ENCODE assay signal across 16 cellular contexts in genomic region chr4:77142642-77143020, GRCh38. TPM values are rescaled to one million over a fixed set of nuclear protein-coding genes. Genes with fewer than 3 reads are reported as not detected.
DNase-seq lines count a peak whose midpoint lies in the region; TF ChIP-seq lines count a peak whose summit lies in the region.
"Had no signal": no experiment of that assay in that cellular context is flagged by ENCODE, and none has a peak within 500 bp of the region (broad histone marks: within the 10 kb centered on the region; RNA-seq: fewer than 3 reads in every experiment).

No MANE protein-coding gene starts in this region.

- peaks cover 0 to 10% of the 10 kb centered on the region in 2 donors for H3K27me3 Mint-ChIP-seq in CD8-positive, alpha-beta memory T cell

- no TSS peak for BruUV-seq in OCI-LY7 (replicated peaks; lab: Mats Ljungman, UMichigan)

- no CpG with 5 or more reads among the region's 4 CpGs for WGBS in mesendoderm (ENCODE audit: extremely low coverage, insufficient coverage, low lambda C conversion rate)
- WGBS in prostate gland, result 40% methylated on average over 4 of the region's 4 CpGs

- H4K20me1 ChIP-seq in OCI-LY7 (ENCODE audit: insufficient read depth, low read length), result no peaks in the 10 kb centered on the region

- no peak overlapping the region for H2BK5ac ChIP-seq in mesendoderm (ENCODE audit: low read length)

- no peaks in the 10 kb centered on the region for H3K36me3 ChIP-seq in CD8-positive, alpha-beta memory T cell (ENCODE audit: insufficient read depth, low read length)
- H3K36me3 ChIP-seq in OCI-LY7 (ENCODE audit: insufficient read depth, low read length), result no peaks in the 10 kb centered on the region
- H3K36me3 ChIP-seq in mesendoderm (ENCODE audit: control insufficient read depth, insufficient read depth, low read length), result no peaks in the 10 kb centered on the region
- no peaks in the 10 kb centered on the region for H3K36me3 ChIP-seq in prostate gland
- H3K36me3 ChIP-seq: HAP-1 had no signal

- no peak overlapping the region for H3K27ac ChIP-seq in CD8-positive, alpha-beta memory T cell (ENCODE audit: low read depth, low read length)
- no peak overlapping the region for H3K27ac ChIP-seq in OCI-LY7 (ENCODE audit: low read depth, low read length, poor library complexity, severe bottlenecking)
- H3K27ac ChIP-seq in mesendoderm (ENCODE audit: low read depth, low read length), result no peak overlapping the region
- peak overlapping the region; percentile 41 to 79 for H3K27ac ChIP-seq in prostate gland

- no peak overlapping the region for H4K5ac ChIP-seq in mesendoderm (ENCODE audit: low read length)

- intact Hi-C loops in OCI-LY7 (cut with micrococcal nuclease; ENCODE audit: unreplicated experiment) (no loop called here), prostate gland (cut with DNase I) (no loop called here)

- H3K23ac ChIP-seq in mesendoderm (ENCODE audit: low read length), result no peak overlapping the region

- no peak overlapping the region for H2BK15ac ChIP-seq in mesendoderm (replicated peaks; ENCODE audit: low read depth)

- H3K9me3 ChIP-seq in CD8-positive, alpha-beta memory T cell (ENCODE audit: low read length), result no peaks in the 10 kb centered on the region
- H3K9me3 ChIP-seq in OCI-LY7 (ENCODE audit: low read length) (no peaks in the 10 kb centered on the region), prostate gland (no peaks in the 10 kb centered on the region)
- H3K9me3 ChIP-seq: HAP-1 had no signal

- no peak overlapping the region for H2BK120ac ChIP-seq in mesendoderm (ENCODE audit: low read depth, low read length)

- TF ChIP-seq POLR2A in prostate gland (IDR thresholded peaks at IDR 0.05), result no peak

- no peak for TF ChIP-seq CTCF in OCI-LY7 (conservative IDR thresholded peaks at IDR 0.05; ENCODE audit: low read length)
- TF ChIP-seq CTCF in prostate gland (IDR thresholded peaks at IDR 0.05), result no peak

- no peak overlapping the region for H3K4me3 ChIP-seq in CD8-positive, alpha-beta memory T cell (ENCODE audit: low read length)
- H3K4me3 ChIP-seq in OCI-LY7 (ENCODE audit: low read depth, low read length, poor library complexity, severe bottlenecking) (no peak overlapping the region), mesendoderm (ENCODE audit: low read length) (no peak overlapping the region), prostate gland (no peak overlapping the region)
- H3K4me3 ChIP-seq: HAP-1 had no signal

- H3K56ac ChIP-seq in mesendoderm (ENCODE audit: low read length), result no peak overlapping the region

- no peaks in the 10 kb centered on the region for H3K9me2 ChIP-seq in OCI-LY7 (ENCODE audit: insufficient read depth, low read length)

- H3K18ac ChIP-seq in mesendoderm (ENCODE audit: low read length), result peak overlapping the region; percentile 18

- peaks cover 15 to 28% (median 27%) of the 10 kb centered on the region in 3 donors for H3K4me1 Mint-ChIP-seq in CD8-positive, alpha-beta memory T cell

- peaks cover 3% of the 10 kb centered on the region for H3K4me1 ChIP-seq in CD8-positive, alpha-beta memory T cell (ENCODE audit: insufficient read depth, low read length)
- H3K4me1 ChIP-seq in OCI-LY7 (ENCODE audit: insufficient read depth, low read length, poor library complexity, severe bottlenecking), result peaks cover 44% of the 10 kb centered on the region
- no peaks in the 10 kb centered on the region for H3K4me1 ChIP-seq in mesendoderm (ENCODE audit: control insufficient read depth, low read depth, low read length)
- H3K4me1 ChIP-seq in prostate gland (replicated peaks), result peaks cover 25% of the 10 kb centered on the region

- no peak for DNase-seq in CD8-positive, alpha-beta memory T cell
- DNase-seq in OCI-LY7 (ENCODE audit: low spot score) (no peak), mesendoderm (no peak), prostate gland (ENCODE audit: low spot score) (no peak), amygdala (lab: John Stamatoyannopoulos, UW) (no peak), activated gamma-delta T cell treated with Interleukin-2 at 50 U/mL for 16 hours (no peak), SW480 (ENCODE audit: low spot score) (no peak), NCI-H2029 (lab: John Stamatoyannopoulos, UW) (no peak)
- DNase-seq: DMS153, EL, Kasumi-1, NCI-H1417, NCI-H1930, NCI-H2171 treated with DMSO at 0.1 percent for 48 hours, NCI-H510A treated with DMSO at 0.1 percent for 48 hours had no signal

- H3K79me2 ChIP-seq in OCI-LY7 (ENCODE audit: insufficient read depth, low read depth, low read length) (no peaks in the 10 kb centered on the region), mesendoderm (ENCODE audit: control insufficient read depth, insufficient read depth, low read length) (no peaks in the 10 kb centered on the region)

- no peak overlapping the region for H3K4ac ChIP-seq in mesendoderm (ENCODE audit: low read depth, low read length)

- no peaks in the 10 kb centered on the region for H3K27me3 ChIP-seq in CD8-positive, alpha-beta memory T cell (ENCODE audit: insufficient read depth, low read length, poor library complexity, severe bottlenecking)
- H3K27me3 ChIP-seq in mesendoderm (ENCODE audit: insufficient read depth, low read length, poor library complexity) (no peaks in the 10 kb centered on the region), prostate gland (replicated peaks; ENCODE audit: insufficient read depth) (no peaks in the 10 kb centered on the region)

- no peaks in the 10 kb centered on the region for H3K36me3 Mint-ChIP-seq in CD8-positive, alpha-beta memory T cell

- H2AK5ac ChIP-seq in mesendoderm (ENCODE audit: low read length), result no peak overlapping the region

- peak overlapping the region in 2 of 7 donors; percentile 57 to 65 for H3K4me3 Mint-ChIP-seq in CD8-positive, alpha-beta memory T cell

- no peaks in the 10 kb centered on the region for H3K79me1 ChIP-seq in mesendoderm (ENCODE audit: low read length)

- POLR2A ChIA-PET in CD8-positive, alpha-beta memory T cell (lab: Charles Lee), result no interaction called here
- POLR2A ChIA-PET in OCI-LY7 (lab: Charles Lee), result interaction anchor here (0.8 to 17.5 kb wide), 5 partner anchors 8 to 46 kb away, joined by 3 to 213 read pairs (median 16); partner anchors contain the start of gene CCNG2

- peak overlapping the region; percentile 89 for H2AFZ ChIP-seq in OCI-LY7 (ENCODE audit: low read length)

- H3K27ac Mint-ChIP-seq in CD8-positive, alpha-beta memory T cell, result peak overlapping the region in 5 of 8 donors; percentile 19 to 91 (median 80)

- no peak overlapping the region for H3K9ac ChIP-seq in mesendoderm (ENCODE audit: low read length)

- CTCF ChIA-PET in CD8-positive, alpha-beta memory T cell (lab: Charles Lee), result interaction anchor here (1.5 to 2.4 kb wide), 2 partner anchors 8 to 47 kb away, joined by 4 to 5 read pairs; no protein-coding TSS in a partner anchor
- CTCF ChIA-PET in OCI-LY7 (lab: Charles Lee; ENCODE audit: unreplicated experiment), result interaction anchor here (0.5 kb wide), 1 partner anchor 16 kb away, joined by 3 read pairs; no protein-coding TSS in a partner anchor

- no peaks in the 10 kb centered on the region for H3K9me3 Mint-ChIP-seq in CD8-positive, alpha-beta memory T cell

- H4K8ac ChIP-seq in mesendoderm (ENCODE audit: low read depth, low read length), result no peak overlapping the region

- peak overlapping the region; percentile 53 for H3K4me2 ChIP-seq in OCI-LY7 (ENCODE audit: low read length)
- no peak overlapping the region for H3K4me2 ChIP-seq in mesendoderm (ENCODE audit: low read length)

RNA-seq across cellular contexts. Expression of gene CCNG2, which starts 14.4 kb away (rescaled TPM):
- total RNA-seq in CD8-positive, alpha-beta memory T cell, result 1 to 10 TPM; 3.7 to 4.0 TPM
- 23.9 TPM for polyA plus RNA-seq in CD8-positive, alpha-beta memory T cell
- total RNA-seq in OCI-LY7 (2014; rRNA removed; shearing (Covaris generic)), result 13.1 and 16.6 TPM in 2 replicates
- total RNA-seq in OCI-LY7 (2022), result 87.4 and 104 TPM in 2 replicates
- polyA plus RNA-seq in mesendoderm (2013, experiment 1 of 2), result 4.4 TPM
- polyA plus RNA-seq in mesendoderm (2013, experiment 2 of 2), result 3.6 TPM
- 100 to 1,000 TPM in 1 of 2 donors, 10 to 100 TPM in 1; 61.3 to 106 TPM for total RNA-seq in prostate gland

Comparison
In these comparisons a context has a peak if more than half of its experiments do, and no peak if none do; other contexts are left out.
1. H3K27ac ChIP-seq: peak in prostate gland (2 of 2); none in CD8-positive, alpha-beta memory T cell (single experiment), OCI-LY7 (single experiment) and mesendoderm (single experiment).